Comparison of ENCODE assay signal across 23 cellular contexts in the genomic region with DNA sequence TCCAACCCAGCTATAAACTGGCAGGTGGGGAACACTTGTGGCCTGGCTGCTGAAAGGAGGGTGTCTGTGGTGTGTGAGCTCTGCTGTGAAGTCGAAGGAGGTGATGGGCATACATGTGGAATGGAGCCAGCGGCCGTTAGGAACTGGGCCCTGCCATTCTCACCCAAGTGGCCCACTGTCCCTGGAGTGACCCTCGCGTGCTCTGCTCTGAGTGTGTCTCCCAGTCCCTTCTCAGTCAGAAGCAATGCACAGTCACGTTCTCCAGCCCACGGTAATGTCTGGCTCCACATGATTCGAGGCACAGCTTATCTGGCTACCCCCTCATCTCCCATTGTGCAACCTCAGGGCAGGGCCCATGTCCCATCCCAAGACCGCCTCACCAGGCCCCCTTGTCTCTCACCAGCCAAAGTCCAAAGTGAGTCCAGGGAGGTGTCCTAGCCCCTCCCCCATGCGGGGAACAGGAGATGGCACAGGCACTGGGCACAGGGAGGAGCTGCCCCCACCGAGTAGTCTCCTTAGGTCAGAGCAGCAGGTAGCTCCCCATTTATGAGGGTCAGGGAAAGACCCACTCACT.
DNase-seq lines count a peak whose midpoint lies in the region; ATAC-seq and TF ChIP-seq lines count a peak whose summit lies in the region.
"Had no signal": no experiment of that assay in that cellular context is flagged by ENCODE, and none has a peak within 500 bp of the region (broad histone marks: within the 10 kb centered on the region; RNA-seq: fewer than 3 reads in every experiment).

No MANE protein-coding gene starts in this region.

- POLR2A ChIA-PET in WTC11 (lab: Charles Lee) = no interaction called here

- H3K27ac Mint-ChIP-seq in CD14-positive monocyte (peak overlapping the region in 4 of 7 donors; percentile 2 to 70 (median 50)), WTC11 (0 out of 2 replicates have a peak overlapping the region, but pooled peaks have one; percentile 15), progenitor cell of endocrine pancreas (peak overlapping the region; percentile 20)
- H3K27ac Mint-ChIP-seq: GM23338 had no signal

- H3K4me3 Mint-ChIP-seq in CD14-positive monocyte (no peak overlapping the region), WTC11 (no peak overlapping the region), progenitor cell of endocrine pancreas (ENCODE audit: low read depth) (no peak overlapping the region)
- H3K4me3 Mint-ChIP-seq: CD8-positive, alpha-beta memory T cell; GM23338 had no signal

- TF ChIP-seq CTCF in CD14-positive monocyte (IDR thresholded peaks at IDR 0.05) = no peak
- no peak for TF ChIP-seq CTCF in WTC11 (IDR thresholded peaks at IDR 0.05)
- no peak for TF ChIP-seq CTCF in progenitor cell of endocrine pancreas (IDR thresholded peaks at IDR 0.05; ENCODE audit: unreplicated experiment)

- H3K4me1 Mint-ChIP-seq in CD14-positive monocyte (no peaks in the 10 kb centered on the region), WTC11 (peaks cover 6% of the 10 kb centered on the region), progenitor cell of endocrine pancreas (ENCODE audit: low read depth) (no peaks in the 10 kb centered on the region)
- H3K4me1 Mint-ChIP-seq: CD8-positive, alpha-beta memory T cell had no signal

- peaks cover 0 to 6% (median 0%) of the 10 kb centered on the region in 3 donors for H3K27me3 Mint-ChIP-seq in CD14-positive monocyte (ENCODE audit: low read depth in 3 of 3)
- H3K27me3 Mint-ChIP-seq in WTC11 (ENCODE audit: low read depth) = no peaks in the 10 kb centered on the region; the same call in 1 of the 2 replicates
- no peaks in the 10 kb centered on the region for H3K27me3 Mint-ChIP-seq in progenitor cell of endocrine pancreas
- H3K27me3 Mint-ChIP-seq: CD8-positive, alpha-beta memory T cell had no signal

- CTCF ChIA-PET in WTC11 (lab: Charles Lee) = no interaction called here

- H3K9me3 Mint-ChIP-seq in CD14-positive monocyte (peaks cover 0 to 9% (median 3%) of the 10 kb centered on the region in 7 donors), WTC11 (peaks cover 11% of the 10 kb centered on the region), progenitor cell of endocrine pancreas (ENCODE audit: low read depth) (peaks cover 9% of the 10 kb centered on the region)
- H3K9me3 Mint-ChIP-seq: CD8-positive, alpha-beta memory T cell had no signal

- intact Hi-C loops in CD14-positive monocyte (cut with micrococcal nuclease) = no loop called here

- DNase-seq in CD14-positive monocyte (ENCODE audit: low spot score) (no peak), WTC11 (ENCODE audit: low spot score) (no peak), islet precursor cell (peak; percentile 27), progenitor cell of endocrine pancreas (ENCODE audit: low spot score, unreplicated experiment) (no peak), NCI-H146 (lab: John Stamatoyannopoulos, UW) (no peak), NCI-H748 treated with DMSO at 0.1 percent for 48 hours (lab: John Stamatoyannopoulos, UW) (no peak), activated gamma-delta T cell treated with Interleukin-2 at 50 U/mL for 16 hours (no peak)
- DNase-seq: AML-193; C1 segment of cervical spinal cord; CD8-positive, alpha-beta memory T cell; DMS53; GDM1; HCEC 1CT; KBM-7; NCI-H1092 treated with DMSO at 0.1 percent for 48 hours; NCI-H2029 treated with DMSO at 0.1 percent for 48 hours; NCI-H226; NCI-H510A treated with DMSO at 0.1 percent for 48 hours; NCI-H774; NK-92 treated with Interleukin-12 subunit alpha and Interleukin-12 subunit beta, amount 100 ng/mL, for 24 hours; SHP77 treated with DMSO at 0.1 percent for 48 hours; SK-N-SH had no signal

- ATAC-seq in WTC11 = no peak
- ATAC-seq: GM23338 had no signal

- peaks cover 0 to 3% of the 10 kb centered on the region in 2 donors for H3K36me3 Mint-ChIP-seq in CD14-positive monocyte
- no peaks in the 10 kb centered on the region for H3K36me3 Mint-ChIP-seq in WTC11
- H3K36me3 Mint-ChIP-seq in progenitor cell of endocrine pancreas (ENCODE audit: insufficient read depth) = no peaks in the 10 kb centered on the region

TF ChIP-seq in WTC11, 78 proteins besides CTCF, POLR2A, EP300 and RAD21:
- TF ChIP-seq EMX1 (CRISPR knock-in tag; IDR thresholded peaks at IDR 0.05) (no peak), TEAD4 (CRISPR knock-in tag; IDR thresholded peaks at IDR 0.05) (no peak), TCF7 (CRISPR knock-in tag; IDR thresholded peaks at IDR 0.05; ENCODE audit: low read depth) (no peak), ATF1 (CRISPR knock-in tag; IDR thresholded peaks at IDR 0.05) (no peak), ESRRA (CRISPR knock-in tag; IDR thresholded peaks at IDR 0.05; ENCODE audit: borderline replicate concordance) (no peak), ETV6 (CRISPR knock-in tag; IDR thresholded peaks at IDR 0.05) (no peak), CBFB (CRISPR knock-in tag; IDR thresholded peaks at IDR 0.05; ENCODE audit: low read depth) (no peak), FOXK1 (CRISPR knock-in tag; IDR thresholded peaks at IDR 0.05) (no peak), IRF2 (CRISPR knock-in tag; IDR thresholded peaks at IDR 0.05; ENCODE audit: borderline replicate concordance, low read depth) (no peak)
- TF ChIP-seq, protein P1, sequence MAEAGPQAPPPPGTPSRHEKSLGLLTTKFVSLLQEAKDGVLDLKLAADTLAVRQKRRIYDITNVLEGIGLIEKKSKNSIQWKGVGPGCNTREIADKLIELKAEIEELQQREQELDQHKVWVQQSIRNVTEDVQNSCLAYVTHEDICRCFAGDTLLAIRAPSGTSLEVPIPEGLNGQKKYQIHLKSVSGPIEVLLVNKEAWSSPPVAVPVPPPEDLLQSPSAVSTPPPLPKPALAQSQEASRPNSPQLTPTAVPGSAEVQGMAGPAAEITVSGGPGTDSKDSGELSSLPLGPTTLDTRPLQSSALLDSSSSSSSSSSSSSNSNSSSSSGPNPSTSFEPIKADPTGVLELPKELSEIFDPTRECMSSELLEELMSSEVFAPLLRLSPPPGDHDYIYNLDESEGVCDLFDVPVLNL (CRISPR knock-in tag; IDR thresholded peaks at IDR 0.05; ENCODE audit: borderline replicate concordance, low read depth) = no peak
- TF ChIP-seq, protein P2, sequence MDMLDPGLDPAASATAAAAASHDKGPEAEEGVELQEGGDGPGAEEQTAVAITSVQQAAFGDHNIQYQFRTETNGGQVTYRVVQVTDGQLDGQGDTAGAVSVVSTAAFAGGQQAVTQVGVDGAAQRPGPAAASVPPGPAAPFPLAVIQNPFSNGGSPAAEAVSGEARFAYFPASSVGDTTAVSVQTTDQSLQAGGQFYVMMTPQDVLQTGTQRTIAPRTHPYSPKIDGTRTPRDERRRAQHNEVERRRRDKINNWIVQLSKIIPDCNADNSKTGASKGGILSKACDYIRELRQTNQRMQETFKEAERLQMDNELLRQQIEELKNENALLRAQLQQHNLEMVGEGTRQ (CRISPR knock-in tag; IDR thresholded peaks at IDR 0.05) = no peak
- TF ChIP-seq, protein P3, sequence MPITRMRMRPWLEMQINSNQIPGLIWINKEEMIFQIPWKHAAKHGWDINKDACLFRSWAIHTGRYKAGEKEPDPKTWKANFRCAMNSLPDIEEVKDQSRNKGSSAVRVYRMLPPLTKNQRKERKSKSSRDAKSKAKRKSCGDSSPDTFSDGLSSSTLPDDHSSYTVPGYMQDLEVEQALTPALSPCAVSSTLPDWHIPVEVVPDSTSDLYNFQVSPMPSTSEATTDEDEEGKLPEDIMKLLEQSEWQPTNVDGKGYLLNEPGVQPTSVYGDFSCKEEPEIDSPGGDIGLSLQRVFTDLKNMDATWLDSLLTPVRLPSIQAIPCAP (CRISPR knock-in tag; IDR thresholded peaks at IDR 0.05) = no peak
